In the genomic region with DNA sequence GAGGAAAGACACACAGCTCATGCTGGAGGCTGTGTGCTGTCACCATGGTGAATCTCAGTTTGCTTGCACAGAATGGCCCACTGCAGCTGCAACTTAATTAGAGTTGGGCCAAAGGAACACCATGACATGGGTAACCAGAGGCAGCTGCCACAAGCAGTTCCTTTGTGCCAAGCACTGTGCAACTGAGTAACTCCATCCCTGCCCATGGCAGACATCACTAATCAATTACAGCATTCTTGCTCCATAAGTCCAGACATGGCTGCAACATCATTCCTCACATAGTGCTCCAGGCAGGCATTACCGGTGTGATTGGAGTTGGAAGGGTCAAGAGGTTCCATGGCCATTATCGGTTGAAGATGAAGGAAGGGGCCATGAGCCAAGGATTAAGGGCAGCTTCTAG, we compare ENCODE assay signal across 26 cellular contexts.
"Had no signal": no experiment of that assay in that cellular context is flagged by ENCODE, and none has a peak within 500 bp of the region (broad histone marks: within the 10 kb centered on the region; RNA-seq: fewer than 3 reads in every experiment).

No MANE protein-coding gene starts in this region.

- H3K9ac ChIP-seq: neural progenitor cell had no signal

- ATAC-seq: natural killer cell; right lobe of liver; stimulated activated memory B cell treated with anti-CD40 and anti-IgM and Interleukin-4, amounts not matched to agents 10 μg/mL and 1 μg/mL and 100 μg/mL, for 72 hours; stimulated activated naive CD8-positive, alpha-beta T cell treated with anti-CD3 and anti-CD28 coated beads, Interleukin-15, Interleukin-2, amounts not matched to agents 100 U/mL and 50 U/mL, for 24 hours had no signal

- H3K27ac ChIP-seq: left ventricle myocardium inferior, neural progenitor cell, neutrophil, ovary, right atrium auricular region, right lobe of liver, stomach, testis, thyroid gland, transverse colon, upper lobe of left lung, vagina had no signal

- H3K9me3 ChIP-seq: left ventricle myocardium inferior, neutrophil, ovary, right atrium auricular region, right lobe of liver, stomach, testis, thyroid gland, transverse colon, upper lobe of left lung, vagina had no signal

- H3K4me3 ChIP-seq: left ventricle myocardium inferior, lung, neural progenitor cell, ovary, right atrium auricular region, right lobe of liver, smooth muscle cell, stomach, testis, thyroid gland, transverse colon, upper lobe of left lung, vagina had no signal

- H2AFZ ChIP-seq: neural progenitor cell had no signal

- H3K4me1 ChIP-seq: left ventricle myocardium inferior, right atrium auricular region, right lobe of liver, stomach, testis, thyroid gland, transverse colon, upper lobe of left lung, vagina had no signal

- H3K4me2 ChIP-seq: neural progenitor cell, smooth muscle cell had no signal

- H3K27me3 ChIP-seq: neural progenitor cell, ovary, right atrium auricular region, right lobe of liver, testis, thyroid gland, upper lobe of left lung, vagina had no signal

- H3K36me3 ChIP-seq: left ventricle myocardium inferior, neural progenitor cell, neutrophil, ovary, right atrium auricular region, right lobe of liver, stomach, thyroid gland, transverse colon, upper lobe of left lung, vagina had no signal

- DNase-seq: islet precursor cell; left ventricle myocardium inferior; mesendoderm; naive B cell; natural killer cell; nephron progenitor cell; occipital lobe; ovary; right lobe of liver; stimulated activated CD4-positive, alpha-beta T cell treated with anti-CD3 and anti-CD28 coated beads, Interleukin-1b, Interleukin-23, amount 100 ng/mL, for 48 hours; stimulated activated CD4-positive, alpha-beta T cell treated with anti-CD3 and anti-CD28 coated beads, Interleukin-2, amount 100 ng/mL, for 48 hours; stimulated activated CD4-positive, alpha-beta T cell treated with anti-CD3 and anti-CD28 coated beads, Interleukin-4, amount 100 ng/mL, for 4 hours; stimulated activated CD8-positive, alpha-beta memory T cell treated with anti-CD3 and anti-CD28 coated beads, Interleukin-4, amount 100 ng/mL, for 48 hours; stimulated activated naive CD8-positive, alpha-beta T cell treated with anti-CD3 and anti-CD28 coated beads, Interleukin-15, Interleukin-2, amounts not matched to agents 100 U/mL and 50 U/mL, for 24 hours; stomach; testis; thyroid gland; transverse colon; upper lobe of left lung had no signal
